Comparison of ENCODE assay signal across 14 cellular contexts in genomic region chr7:157549612-157550299, GRCh38.
A peak's percentile ranks its signal among the peaks of the same experiment; 100 is the strongest.
DNase-seq lines count a peak whose midpoint lies in the region; ATAC-seq and TF ChIP-seq lines count a peak whose summit lies in the region.
"Had no signal": no experiment of that assay in that cellular context is flagged by ENCODE, and none has a peak within 500 bp of the region (broad histone marks: within the 10 kb centered on the region; RNA-seq: fewer than 3 reads in every experiment).

No MANE protein-coding gene starts in this region.

- H3K4me1 ChIP-seq in right atrium auricular region (no peaks in the 10 kb centered on the region), neuronal stem cell (ENCODE audit: control insufficient read depth in 2 of 2, insufficient read depth in 1 of 2, low read depth in 1 of 2, low read length in 2 of 2) (peaks cover 0 to 3% of the 10 kb centered on the region in 2 donors)

- H3K4me3 ChIP-seq in right atrium auricular region (no peak overlapping the region), neuronal stem cell (ENCODE audit: low read length in 2 of 2) (no peak overlapping the region)

- no peak overlapping the region for H3K27ac ChIP-seq in right atrium auricular region
- no peak overlapping the region for H3K27ac ChIP-seq in neuronal stem cell (replicated peaks; ENCODE audit: low read length)

- H2BK12ac ChIP-seq in neuronal stem cell (ENCODE audit: low read length), result no peak overlapping the region

- TF ChIP-seq CTCF in right atrium auricular region (IDR thresholded peaks at IDR 0.05), result no peak

- H2BK120ac ChIP-seq in neuronal stem cell (ENCODE audit: low read depth, low read length), result no peak overlapping the region

- H3K4me2 ChIP-seq in neuronal stem cell (ENCODE audit: insufficient read depth, low read length, poor library complexity, severe bottlenecking), result no peak overlapping the region

- no peak overlapping the region for H3K14ac ChIP-seq in neuronal stem cell (ENCODE audit: low read length)

- no peak overlapping the region for H4K91ac ChIP-seq in neuronal stem cell (ENCODE audit: low read depth, low read length, poor library complexity)

- no peak overlapping the region for H2AK5ac ChIP-seq in neuronal stem cell (ENCODE audit: low read depth, low read length)

- peak overlapping the region; percentile 76 for H3K18ac ChIP-seq in neuronal stem cell (ENCODE audit: low read length)

- H2BK5ac ChIP-seq in neuronal stem cell (ENCODE audit: low read length), result no peak overlapping the region

- DNase-seq in left ventricle myocardium superior (peak; percentile 4), right atrium auricular region (ENCODE audit: low spot score) (no peak), islet precursor cell (peak; percentile 32), neuronal stem cell (ENCODE audit: low spot score) (no peak), hypothalamus (lab: John Stamatoyannopoulos, UW) (no peak), 8988T (no peak), A172 (ENCODE audit: low spot score) (no peak)
- DNase-seq: COR-L47, GOT3, MV-4-11, NCI-H1436 treated with DMSO at 0.1 percent for 48 hours, NCI-H2029 treated with DMSO at 0.1 percent for 48 hours, NCI-H510A, NCI-H774 had no signal

- no peak overlapping the region for H4K8ac ChIP-seq in neuronal stem cell (ENCODE audit: low read depth, low read length)

- ATAC-seq in left ventricle myocardium superior, result no peak

- peaks cover 17% of the 10 kb centered on the region for H3K79me1 ChIP-seq in neuronal stem cell (ENCODE audit: low read depth, low read length)

- no peak overlapping the region for H2AFZ ChIP-seq in neuronal stem cell (ENCODE audit: low read length)

- WGBS in neuronal stem cell (ENCODE audit: extremely low coverage in 2 of 2, insufficient read length in 2 of 2, insufficient replicate concordance in 1 of 2), 2 donors, result no CpG with 5 or more reads among the region's 22 CpGs

- intact Hi-C loops in left ventricle myocardium superior (cut with micrococcal nuclease), result no loop called here

- peak overlapping the region; percentile 83 for H3K23ac ChIP-seq in neuronal stem cell (ENCODE audit: low read depth, low read length, poor library complexity)

- H3K4ac ChIP-seq in neuronal stem cell (ENCODE audit: low read length), result no peak overlapping the region

- H3K9ac ChIP-seq in neuronal stem cell (ENCODE audit: low read depth, low read length, poor library complexity), result no peak overlapping the region

- H3K36me3 ChIP-seq in right atrium auricular region, result no peaks in the 10 kb centered on the region
- H3K36me3 ChIP-seq in neuronal stem cell (replicated peaks in 1 of 2; ENCODE audit: control insufficient read depth in 2 of 2, insufficient read depth in 2 of 2, low read length in 2 of 2), result peaks cover 41 to 95% of the 10 kb centered on the region in 2 donors

- H3K9me3 ChIP-seq in right atrium auricular region, result no peaks in the 10 kb centered on the region
- peaks cover 0 to 6% of the 10 kb centered on the region in 2 donors for H3K9me3 ChIP-seq in neuronal stem cell (replicated peaks in 1 of 2; ENCODE audit: control insufficient read depth in 2 of 2, insufficient read depth in 1 of 2, low read depth in 1 of 2, low read length in 2 of 2)

- H3K27me3 ChIP-seq in right atrium auricular region (no peaks in the 10 kb centered on the region), neuronal stem cell (ENCODE audit: control insufficient read depth in 3 of 3, insufficient read depth in 3 of 3, low read depth in 1 of 3, low read length in 3 of 3) (no peaks in the 10 kb centered on the region)

- no peak overlapping the region for H2BK15ac ChIP-seq in neuronal stem cell (ENCODE audit: low read length)

Comparison
In these comparisons a context has a peak if more than half of its experiments do, and no peak if none do; other contexts are left out.
1. DNase-seq: peak in left ventricle myocardium superior (single experiment) and islet precursor cell (single experiment); none in right atrium auricular region (single experiment), neuronal stem cell (single experiment), hypothalamus (0 of 51), 8988T (single experiment) and A172 (single experiment).